In genomic region chr18:47917923-47918610, GRCh38 we compare ENCODE assay signal across 11 cellular contexts. TPM values are rescaled to one million over a fixed set of nuclear protein-coding genes. Genes with fewer than 3 reads are reported as not detected.
DNase-seq lines count a peak whose midpoint lies in the region; ATAC-seq, FAIRE-seq and TF ChIP-seq lines count a peak whose summit lies in the region.
"Had no signal": no experiment of that assay in that cellular context is flagged by ENCODE, and none has a peak within 500 bp of the region (broad histone marks: within the 10 kb centered on the region; RNA-seq: fewer than 3 reads in every experiment).

No MANE protein-coding gene starts in this region.

- peak; percentile 19 for DNase-seq in stimulated activated CD4-positive, alpha-beta T cell treated with anti-CD3 and anti-CD28 coated beads, Interleukin-15, amount 100 ng/mL, for 24 hours
- no peak for DNase-seq in stimulated activated CD4-positive, alpha-beta T cell treated with anti-CD3 and anti-CD28 coated beads, Interleukin-12 subunit alpha, Interleukin-12 subunit beta, amount 100 ng/mL, for 4 hours
- DNase-seq in amygdala (lab: John Stamatoyannopoulos, UW) (no peak), pancreas (no peak), vagina (ENCODE audit: extremely low spot score in 2 of 2) (no peak)
- DNase-seq: AML-193, head of caudate nucleus had no signal

- H3K4me3 ChIP-seq in HUES48 (ENCODE audit: low read depth, low read length) (peak overlapping the region; percentile 62), ectodermal cell (ENCODE audit: insufficient read depth, low read depth, low read length) (no peak overlapping the region), pancreas (no peak overlapping the region), vagina (no peak overlapping the region)
- H3K4me3 ChIP-seq: skin epidermis had no signal

- H3K27me3 ChIP-seq in HUES48 (ENCODE audit: control insufficient read depth, insufficient read depth, low read length) = no peaks in the 10 kb centered on the region
- H3K27me3 ChIP-seq in ectodermal cell (ENCODE audit: control insufficient read depth, insufficient read depth, low read length, poor library complexity, severe bottlenecking) = no peaks in the 10 kb centered on the region
- no peaks in the 10 kb centered on the region for H3K27me3 ChIP-seq in pancreas
- no peaks in the 10 kb centered on the region for H3K27me3 ChIP-seq in vagina

- no peaks in the 10 kb centered on the region; the same call in 1 of the 2 replicates for H3K36me3 ChIP-seq in HUES48 (ENCODE audit: control insufficient read depth, insufficient read depth, low read length)
- H3K36me3 ChIP-seq in ectodermal cell (ENCODE audit: control insufficient read depth, insufficient read depth, low read length) = no peaks in the 10 kb centered on the region
- H3K36me3 ChIP-seq in pancreas = no peaks in the 10 kb centered on the region
- H3K36me3 ChIP-seq in vagina = no peaks in the 10 kb centered on the region

- TF ChIP-seq POLR2A in vagina (IDR thresholded peaks at IDR 0.05) = no peak

- no peak for TF ChIP-seq CTCF in pancreas (IDR thresholded peaks at IDR 0.05)
- no peak for TF ChIP-seq CTCF in vagina (IDR thresholded peaks at IDR 0.05)

- WGBS in ectodermal cell, 2 experiments = 7% methylated on average over 7 to 8 of the region's 8 CpGs
- WGBS in pancreas, 2 donors = 76% methylated on average over 8 of the region's 8 CpGs

- H3K4me1 ChIP-seq in HUES48 (ENCODE audit: control insufficient read depth, insufficient read depth, low read length) = peaks cover 96% of the 10 kb centered on the region
- peaks cover 11% of the 10 kb centered on the region for H3K4me1 ChIP-seq in ectodermal cell (ENCODE audit: control insufficient read depth, insufficient read depth, low read length)
- peaks cover 8 to 26% (median 26%) of the 10 kb centered on the region in 3 donors for H3K4me1 ChIP-seq in pancreas
- peaks cover 38% of the 10 kb centered on the region for H3K4me1 ChIP-seq in vagina

- intact Hi-C loops in pancreas (cut with DNase I) = no loop called here
- intact Hi-C loops in vagina (cut with DNase I) = no loop called here

- peak overlapping the region; percentile 53 for H3K9ac ChIP-seq in HUES48 (ENCODE audit: low read depth, low read length)

- H3K9me3 ChIP-seq in HUES48 (ENCODE audit: control insufficient read depth, insufficient read depth, low read length) (no peaks in the 10 kb centered on the region), ectodermal cell (ENCODE audit: control insufficient read depth, low read length) (no peaks in the 10 kb centered on the region), pancreas (no peaks in the 10 kb centered on the region), vagina (no peaks in the 10 kb centered on the region)

- H3K27ac ChIP-seq in HUES48 (ENCODE audit: low read depth, low read length) = peak overlapping the region; percentile 92
- peak overlapping the region; percentile 40 for H3K27ac ChIP-seq in ectodermal cell (ENCODE audit: insufficient read depth, low read depth, low read length, poor library complexity, severe bottlenecking)
- no peak overlapping the region for H3K27ac ChIP-seq in pancreas
- no peak overlapping the region for H3K27ac ChIP-seq in vagina
- H3K27ac ChIP-seq: skin epidermis had no signal

- ATAC-seq in GM19324 (IDR thresholded peaks at IDR 0.05; ENCODE audit: low FRiP score, unreplicated experiment) (no peak), pancreas (no peak)

- no peak for FAIRE-seq in pancreas (lab: Jason Lieb, UNC)

RNA-seq across cellular contexts. Expression of gene SMAD2, which starts 12.4 kb away (rescaled TPM):
- 82.0 TPM for polyA plus RNA-seq in ectodermal cell (2013, experiment 1 of 4)
- 81.3 TPM for polyA plus RNA-seq in ectodermal cell (2013, experiment 2 of 4)
- 53.4 TPM for polyA plus RNA-seq in ectodermal cell (2013, experiment 3 of 4)
- 60.8 TPM for polyA plus RNA-seq in ectodermal cell (2013, experiment 4 of 4)
- total RNA-seq in pancreas = 10 to 100 TPM; 35.2 to 71.2 (median 55.5) TPM
- 10 to 100 TPM in 1 of 2 donors, 1 to 10 TPM in 1; 8.7 to 18.1 TPM for polyA plus RNA-seq in pancreas
- total RNA-seq in vagina = 28.5 TPM

Comparison
In these comparisons a context has a peak if more than half of its experiments do, and no peak if none do; other contexts are left out.
1. H3K27ac ChIP-seq: peak in HUES48 (single experiment) and ectodermal cell (single experiment); none in pancreas (0 of 4) and vagina (single experiment).